Comparison of ENCODE assay signal across 7 cellular contexts in genomic region chr1:159922499-159923202, GRCh38. TPM values are rescaled to one million over a fixed set of nuclear protein-coding genes. Genes with fewer than 3 reads are reported as not detected.
DNase-seq lines count a peak whose midpoint lies in the region; ATAC-seq, FAIRE-seq and TF ChIP-seq lines count a peak whose summit lies in the region.

No MANE protein-coding gene starts in this region.

- no peak for FAIRE-seq in HTR-8/SVneo (lab: Jason Lieb, UNC)

- peak; percentile 33 for DNase-seq in HCEC 1CT
- peak; percentile 34 for DNase-seq in germinal center (ENCODE audit: low spot score)
- DNase-seq in sigmoid colon, result peak; percentile 75
- DNase-seq in HT-29 (ENCODE audit: low spot score), result no peak
- DNase-seq in omental fat pad (ENCODE audit: low spot score), result no peak
- no peak for DNase-seq in HTR-8/SVneo (ENCODE audit: insufficient read length, low spot score)

- TF ChIP-seq EP300 in sigmoid colon (IDR thresholded peaks at IDR 0.05), result no peak

- TF ChIP-seq POLR2A in sigmoid colon (IDR thresholded peaks at IDR 0.05), result no peak

- H3K4me3 ChIP-seq in WI38 (ENCODE audit: low read depth, low read length), result peak overlapping the region; percentile 98
- H3K4me3 ChIP-seq in sigmoid colon, result peak overlapping the region; percentile 0 to 80 (median 72)

- H3K36me3 ChIP-seq in sigmoid colon, result peaks cover 9 to 32% (median 24%) of the 10 kb centered on the region in 4 donors

- no peaks in the 10 kb centered on the region for H3K27me3 ChIP-seq in sigmoid colon

- intact Hi-C loops in sigmoid colon (cut with DNase I), result loop anchor here (10.0 kb wide), 1 partner anchor 138 kb away; the partner anchor contains the start of gene DUSP23

- WGBS in sigmoid colon, 2 donors, result 20 to 24% methylated on average over 8 of the region's 8 CpGs

- H3K4me1 ChIP-seq in sigmoid colon, result peaks cover 0 to 57% (median 36%) of the 10 kb centered on the region in 4 donors

- peak overlapping the region; percentile 86 to 98 (median 95) for H3K27ac ChIP-seq in sigmoid colon

- H3K9me3 ChIP-seq in sigmoid colon, result no peaks in the 10 kb centered on the region

- ATAC-seq in omental fat pad (ENCODE audit: low FRiP score), result no peak

- TF ChIP-seq CTCF in WI38 (IDR thresholded peaks at IDR 0.05; ENCODE audit: low read depth, low read length), result no peak
- TF ChIP-seq CTCF in sigmoid colon (IDR thresholded peaks at IDR 0.05), result no peak
- no peak for TF ChIP-seq CTCF in omental fat pad (IDR thresholded peaks at IDR 0.05)

RNA-seq across cellular contexts. Expression of gene TAGLN2, which starts 2.7 kb away (rescaled TPM):
- 100 to 1,000 TPM in 2 of 4 donors, 10 to 100 TPM in 2; 88.8 to 109 (median 99.0) TPM for total RNA-seq in sigmoid colon
- 100 to 1,000 TPM; 383 to 770 (median 531) TPM for polyA plus RNA-seq in sigmoid colon
- 778 and 828 TPM in 2 replicates for total RNA-seq in HT-29 (2014; rRNA removed; shearing (Covaris generic))
- 100 to 1,000 TPM; 242 to 569 (median 258) TPM for total RNA-seq in omental fat pad

RNA-seq across cellular contexts. Expression of gene CFAP45, which starts 22.7 kb away (rescaled TPM):
- total RNA-seq in sigmoid colon (1 to 10 TPM in 1 of 4 donors, under 1 TPM in 1, not detected in 2; 0.81 to 1.8 TPM), omental fat pad (1 to 10 TPM in 1 of 4 donors, under 1 TPM in 2, not detected in 1; 0.84 to 5.3 (median 0.95) TPM)
- 1 to 10 TPM in 1 of 3 donors, under 1 TPM in 1, not detected in 1; 0.29 to 1.2 TPM for polyA plus RNA-seq in sigmoid colon
- 0.76 TPM in 1 of 2 replicates, not detected in the other for total RNA-seq in HT-29 (2014; rRNA removed; shearing (Covaris generic))

RNA-seq across cellular contexts. Expression of gene IGSF9, which starts 22.8 kb away (rescaled TPM):
- total RNA-seq in sigmoid colon (under 1 TPM in 1 of 4 donors, not detected in 3; under 0.01 TPM), omental fat pad (10 to 100 TPM in 1 of 4 donors, 1 to 10 TPM in 2, not detected in 1; 4.3 to 11.0 (median 9.4) TPM)
- 10 to 100 TPM in 2 of 3 donors, 1 to 10 TPM in 1; 6.9 to 16.3 (median 11.4) TPM for polyA plus RNA-seq in sigmoid colon
- total RNA-seq in HT-29 (2014; rRNA removed; shearing (Covaris generic)), result 5.9 and 6.5 TPM in 2 replicates

RNA-seq across cellular contexts. Expression of gene SLAMF9, which starts 31.4 kb away (rescaled TPM):
- total RNA-seq in sigmoid colon (not detected), omental fat pad (1 to 10 TPM in 2 of 4 donors, under 1 TPM in 1, not detected in 1; 0.56 to 7.2 (median 1.0) TPM)
- under 1 TPM in 1 of 3 donors, not detected in 2; 0.15 TPM for polyA plus RNA-seq in sigmoid colon
- total RNA-seq in HT-29 (2014; rRNA removed; shearing (Covaris generic)), result not detected in 2 replicates

Comparison
In these comparisons a context has a peak if more than half of its experiments do, and no peak if none do; other contexts are left out.
1. DNase-seq: peak in HCEC 1CT (single experiment), germinal center (single experiment) and sigmoid colon (single experiment); none in HT-29 (single experiment), omental fat pad (single experiment) and HTR-8/SVneo (single experiment).